Comparison of ENCODE assay signal across 10 cellular contexts in genomic region chr11:90220391-90220790, GRCh38. TPM values are rescaled to one million over a fixed set of nuclear protein-coding genes. Genes with fewer than 3 reads are reported as not detected.
DNase-seq lines count a peak whose midpoint lies in the region; ATAC-seq, FAIRE-seq and TF ChIP-seq lines count a peak whose summit lies in the region.
"Had no signal": no experiment of that assay in that cellular context is flagged by ENCODE, and none has a peak within 500 bp of the region (broad histone marks: within the 10 kb centered on the region; RNA-seq: fewer than 3 reads in every experiment).

No MANE protein-coding gene starts in this region.

- H3K36me3 ChIP-seq in CD8-positive, alpha-beta memory T cell (ENCODE audit: insufficient read depth, low read length): no peaks in the 10 kb centered on the region
- H3K36me3 ChIP-seq in keratinocyte (ENCODE audit: control insufficient read depth in 2 of 2, extremely low read depth in 1 of 2, insufficient read depth in 2 of 2, low read length in 2 of 2): peaks cover 0 to 10% of the 10 kb centered on the region in 2 experiments
- peaks cover 0 to 9% of the 10 kb centered on the region in 2 donors for H3K36me3 ChIP-seq in ascending aorta
- H3K36me3 ChIP-seq: Peyer's patch had no signal

- no peak for FAIRE-seq in keratinocyte (lab: Jason Lieb, UNC)
- FAIRE-seq: endometrium had no signal

- peaks cover 70 to 85% (median 80%) of the 10 kb centered on the region in 3 donors for H3K4me1 Mint-ChIP-seq in CD8-positive, alpha-beta memory T cell
- peaks cover 53% of the 10 kb centered on the region for H3K4me1 Mint-ChIP-seq in activated CD4-positive, alpha-beta memory T cell treated with anti-CD3 and anti-CD28 coated beads, Interleukin-2, amount 10 ng/mL, durations not matched to agents 7 days and 5 days

- dilution Hi-C loops in keratinocyte (cut with MboI; ENCODE audit: extremely low pct_ligation_motif_present, low sequenced_read_pairs): no loop called here

- H3K27me3 Mint-ChIP-seq in CD8-positive, alpha-beta memory T cell: no peaks in the 10 kb centered on the region
- H3K27me3 Mint-ChIP-seq in activated CD4-positive, alpha-beta memory T cell treated with anti-CD3 and anti-CD28 coated beads, Interleukin-2, amount 10 ng/mL, durations not matched to agents 7 days and 5 days: no peaks in the 10 kb centered on the region

- no peak overlapping the region for H2AFZ ChIP-seq in keratinocyte (ENCODE audit: control insufficient read depth, low read length)

- no peaks in the 10 kb centered on the region for H3K9me3 Mint-ChIP-seq in CD8-positive, alpha-beta memory T cell
- no peaks in the 10 kb centered on the region for H3K9me3 Mint-ChIP-seq in activated CD4-positive, alpha-beta memory T cell treated with anti-CD3 and anti-CD28 coated beads, Interleukin-2, amount 10 ng/mL, durations not matched to agents 7 days and 5 days

- peak; percentile 21 for ATAC-seq in HG03469 (IDR thresholded peaks at IDR 0.05; ENCODE audit: unreplicated experiment)
- ATAC-seq in GM19395 (IDR thresholded peaks at IDR 0.05; ENCODE audit: unreplicated experiment): no peak
- ATAC-seq in GM18909 (IDR thresholded peaks at IDR 0.05; ENCODE audit: poor library complexity, unreplicated experiment): no peak

- H3K27ac ChIP-seq in CD8-positive, alpha-beta memory T cell (ENCODE audit: low read depth, low read length): peak overlapping the region; percentile 32
- H3K27ac ChIP-seq in keratinocyte (ENCODE audit: control insufficient read depth, insufficient read depth, low read length) (peak overlapping the region; percentile 8), ascending aorta (no peak overlapping the region)
- H3K27ac ChIP-seq: Peyer's patch had no signal

- no peak overlapping the region for H3K4me3 ChIP-seq in CD8-positive, alpha-beta memory T cell (ENCODE audit: low read length)
- H3K4me3 ChIP-seq in keratinocyte (ENCODE audit: control insufficient read depth in 2 of 3, extremely low read depth in 1 of 3, insufficient read depth in 2 of 3, low read depth in 1 of 3, low read length in 3 of 3) (peak overlapping the region in 2 of 3 experiments; percentile 90 to 97), ascending aorta (peak overlapping the region in 1 of 2 donors; percentile 96)

- peaks cover 2% of the 10 kb centered on the region for H3K9me1 ChIP-seq in keratinocyte (ENCODE audit: control insufficient read depth, extremely low read depth, insufficient read depth, low read length)

- H3K4me1 ChIP-seq in CD8-positive, alpha-beta memory T cell (ENCODE audit: insufficient read depth, low read length): peaks cover 46% of the 10 kb centered on the region
- H3K4me1 ChIP-seq in keratinocyte (ENCODE audit: control insufficient read depth, extremely low read depth, insufficient read depth, low read length): peaks cover 28% of the 10 kb centered on the region
- peaks cover 3 to 13% of the 10 kb centered on the region in 2 donors for H3K4me1 ChIP-seq in ascending aorta

- H3K79me2 ChIP-seq in keratinocyte (ENCODE audit: control insufficient read depth, insufficient read depth, low read length): peaks cover 81% of the 10 kb centered on the region

- TF ChIP-seq CTCF in keratinocyte (optimal IDR thresholded peaks at IDR 0.05 in 1 of 3, IDR thresholded peaks at IDR 0.05 in 1 of 3, conservative IDR thresholded peaks at IDR 0.05 in 1 of 3; ENCODE audit: extremely low read depth in 1 of 3, insufficient read depth in 2 of 3, low read length in 3 of 3): no peak
- no peak for TF ChIP-seq CTCF in ascending aorta (IDR thresholded peaks at IDR 0.05)

- no peaks in the 10 kb centered on the region for H3K9me3 ChIP-seq in CD8-positive, alpha-beta memory T cell (ENCODE audit: low read length)
- peaks cover 2% of the 10 kb centered on the region for H3K9me3 ChIP-seq in keratinocyte (ENCODE audit: control insufficient read depth, low read depth, low read length)
- H3K9me3 ChIP-seq in ascending aorta: no peaks in the 10 kb centered on the region
- H3K9me3 ChIP-seq: Peyer's patch had no signal

- peaks cover 32% of the 10 kb centered on the region for H4K20me1 ChIP-seq in keratinocyte (ENCODE audit: control insufficient read depth, extremely low read depth, insufficient read depth, low read length)

- H3K4me3 Mint-ChIP-seq in CD8-positive, alpha-beta memory T cell: peak overlapping the region; percentile 93 to 99 (median 99)
- H3K4me3 Mint-ChIP-seq in activated CD4-positive, alpha-beta memory T cell treated with anti-CD3 and anti-CD28 coated beads, Interleukin-2, amount 10 ng/mL, durations not matched to agents 7 days and 5 days: peak overlapping the region; percentile 95

- peak overlapping the region; percentile 13 to 98 (median 82) for H3K27ac Mint-ChIP-seq in CD8-positive, alpha-beta memory T cell
- H3K27ac Mint-ChIP-seq in activated CD4-positive, alpha-beta memory T cell treated with anti-CD3 and anti-CD28 coated beads, Interleukin-2, amount 10 ng/mL, durations not matched to agents 7 days and 5 days: peak overlapping the region; percentile 1

- CTCF ChIA-PET in CD8-positive, alpha-beta memory T cell (lab: Charles Lee): interaction anchor here (1.1 kb wide), 1 partner anchor 16 kb away, joined by 5 read pairs; no protein-coding TSS in a partner anchor
- CTCF ChIA-PET in activated CD4-positive, alpha-beta memory T cell treated with anti-CD3 and anti-CD28 coated beads, Interleukin-2, amount 10 ng/mL, durations not matched to agents 7 days and 5 days (lab: Charles Lee): interaction anchor here (4.8 kb wide), 1 partner anchor 15 kb away, joined by 28 read pairs; no protein-coding TSS in a partner anchor

- peak overlapping the region; percentile 88 for H3K4me2 ChIP-seq in keratinocyte (ENCODE audit: control insufficient read depth, extremely low read depth, insufficient read depth, low read depth, low read length)

- POLR2A ChIA-PET in CD8-positive, alpha-beta memory T cell (lab: Charles Lee): no interaction called here
- POLR2A ChIA-PET in activated CD4-positive, alpha-beta memory T cell treated with anti-CD3 and anti-CD28 coated beads, Interleukin-2, amount 10 ng/mL, durations not matched to agents 7 days and 5 days (lab: Charles Lee): interaction anchor here (1.1 kb wide), 1 partner anchor 10 kb away, joined by 3 read pairs; no protein-coding TSS in a partner anchor

- no peak overlapping the region for H3K9ac ChIP-seq in keratinocyte (ENCODE audit: control insufficient read depth, extremely low read depth, insufficient read depth, low read length)

- H3K27me3 ChIP-seq in CD8-positive, alpha-beta memory T cell (ENCODE audit: insufficient read depth, low read length, poor library complexity, severe bottlenecking): no peaks in the 10 kb centered on the region
- no peaks in the 10 kb centered on the region for H3K27me3 ChIP-seq in keratinocyte (ENCODE audit: control insufficient read depth, extremely low read depth, insufficient read depth, low read length)
- no peaks in the 10 kb centered on the region for H3K27me3 ChIP-seq in ascending aorta
- H3K27me3 ChIP-seq: Peyer's patch had no signal

- intact Hi-C loops in ascending aorta (cut with DNase I): no loop called here

- DNase-seq in CD8-positive, alpha-beta memory T cell: no peak
- DNase-seq in activated CD4-positive, alpha-beta memory T cell treated with anti-CD3 and anti-CD28 coated beads, Interleukin-2, amount 10 ng/mL, durations not matched to agents 7 days and 5 days: no peak
- DNase-seq in keratinocyte (ENCODE audit: low read depth, low spot score) (no peak), ascending aorta (ENCODE audit: low spot score in 2 of 2) (no peak), NCI-H510A treated with DMSO at 0.1 percent for 48 hours (lab: John Stamatoyannopoulos, UW) (no peak)
- DNase-seq: Peyer's patch had no signal

- H3K36me3 Mint-ChIP-seq in CD8-positive, alpha-beta memory T cell: peaks cover 0 to 29% (median 7%) of the 10 kb centered on the region in 3 donors
- peaks cover 38% of the 10 kb centered on the region for H3K36me3 Mint-ChIP-seq in activated CD4-positive, alpha-beta memory T cell treated with anti-CD3 and anti-CD28 coated beads, Interleukin-2, amount 10 ng/mL, durations not matched to agents 7 days and 5 days (ENCODE audit: low read depth)

RNA-seq across cellular contexts. Expression of gene CHORDC1, which starts 2.5 kb away (rescaled TPM):
- total RNA-seq in CD8-positive, alpha-beta memory T cell: 100 to 1,000 TPM; 115 to 121 TPM
- 31.9 TPM for polyA plus RNA-seq in CD8-positive, alpha-beta memory T cell
- total RNA-seq in activated CD4-positive, alpha-beta memory T cell treated with anti-CD3 and anti-CD28 coated beads, Interleukin-2, amount 10 ng/mL, durations not matched to agents 7 days and 5 days: 10 to 100 TPM; 47.1 to 50.7 TPM
- 27.6 to 50.7 TPM (median 28.7 TPM) in 3 replicates for polyA plus RNA-seq in keratinocyte
- polyA plus RNA-seq in keratinocyte (2011; ENCODE audit: low read depth): 66.7 TPM
- 17.7 and 19.7 TPM in 2 replicates for polyA plus RNA-seq in keratinocyte (2011; cell fraction: cytosol; rRNA removed)
- 30.9 and 51.7 TPM in 2 replicates for polyA plus RNA-seq in keratinocyte (2011; cell fraction: nucleus; rRNA removed)
- 47.6 and 54.8 TPM in 2 replicates for polyA plus RNA-seq in keratinocyte (2012; ENCODE audit: low replicate concordance)
- 32.9 to 38.6 TPM (median 38.0 TPM) in 3 replicates for polyA minus RNA-seq in keratinocyte
- polyA minus RNA-seq in keratinocyte (2011; cell fraction: cytosol; rRNA and poly(A)+ RNA removed): 21.7 TPM
- 31.5 and 39.9 TPM in 2 replicates for polyA minus RNA-seq in keratinocyte (2011; cell fraction: nucleus; rRNA and poly(A)+ RNA removed)
- 15.1 TPM for total RNA-seq in ascending aorta

Comparison
In these comparisons a context has a peak if more than half of its experiments do, and no peak if none do; other contexts are left out.
1. H3K27ac ChIP-seq: peak in CD8-positive, alpha-beta memory T cell (single experiment) and keratinocyte (single experiment); none in ascending aorta (0 of 2).